Comparison of ENCODE assay signal across 8 cellular contexts in the genomic region with DNA sequence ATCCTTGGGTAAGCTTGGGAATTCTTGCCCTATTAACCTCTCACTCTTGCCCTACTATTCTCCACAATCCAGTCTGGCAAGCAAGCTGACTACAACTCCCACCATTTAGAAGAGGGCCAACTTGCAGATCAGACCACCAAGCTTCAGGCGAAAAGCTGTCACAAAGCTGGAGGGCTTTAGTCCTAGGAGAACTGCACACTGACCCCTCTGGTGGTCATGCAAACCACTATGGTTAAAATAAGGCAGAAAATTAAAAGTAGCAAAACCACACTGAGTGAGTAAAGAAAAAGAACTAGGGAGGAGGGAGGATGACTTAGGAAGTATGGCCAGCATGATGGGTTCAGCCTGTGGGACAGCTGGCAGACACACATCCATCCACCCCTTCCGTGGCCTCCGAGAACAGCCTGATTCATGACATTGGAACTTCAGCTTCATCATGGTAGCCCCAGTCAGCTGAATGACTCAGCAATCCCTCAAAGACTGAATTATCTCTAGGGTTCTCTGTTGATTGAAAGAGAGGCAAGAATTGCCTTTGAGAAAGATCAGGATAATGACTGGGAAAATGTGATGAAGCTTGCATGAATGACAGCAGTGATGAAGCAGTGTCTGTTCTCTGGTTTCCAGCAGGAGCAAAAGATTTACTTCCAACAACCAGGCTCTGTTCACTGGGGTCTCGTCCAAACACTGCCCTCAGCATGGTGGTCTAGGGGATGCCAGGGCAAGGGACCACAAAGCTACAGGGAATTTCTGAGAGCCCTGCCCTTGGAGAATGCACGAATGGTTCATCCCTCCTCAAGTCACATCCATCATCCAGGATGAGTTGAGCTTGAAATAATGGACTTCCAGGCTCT. TPM values are rescaled to one million over a fixed set of nuclear protein-coding genes. Genes with fewer than 3 reads are reported as not detected.
DNase-seq lines count a peak whose midpoint lies in the region; ATAC-seq and TF ChIP-seq lines count a peak whose summit lies in the region.
"Had no signal": no experiment of that assay in that cellular context is flagged by ENCODE, and none has a peak within 500 bp of the region (broad histone marks: within the 10 kb centered on the region; RNA-seq: fewer than 3 reads in every experiment).

No MANE protein-coding gene starts in this region.

- intact Hi-C loops in upper lobe of right lung (cut with DNase I) (no loop called here), testis (cut with DNase I; ENCODE audit: low total_unique reads) (no loop called here)

- WGBS in testis, 2 donors = 67 to 72% methylated on average over 5 of the region's 5 CpGs

- ATAC-seq in upper lobe of right lung (peak; percentile 61), GM21723 (IDR thresholded peaks at IDR 0.05; ENCODE audit: unreplicated experiment) (no peak)

- H3K27ac ChIP-seq in upper lobe of right lung (no peak overlapping the region), testis (no peak overlapping the region)

- TF ChIP-seq POLR2A in testis (IDR thresholded peaks at IDR 0.05) = no peak

- H3K4me3 ChIP-seq in upper lobe of right lung (no peak overlapping the region), testis (no peak overlapping the region)

- no peaks in the 10 kb centered on the region for H3K36me3 ChIP-seq in upper lobe of right lung
- H3K36me3 ChIP-seq in testis (ENCODE audit: low read depth, missing control alignments) = no peaks in the 10 kb centered on the region

- TF ChIP-seq CTCF in upper lobe of right lung (IDR thresholded peaks at IDR 0.05) (no peak), testis (IDR thresholded peaks at IDR 0.05) (no peak)

- DNase-seq in HT1080 (ENCODE audit: low read depth) (peak; percentile 99), amniotic epithelial cell (ENCODE audit: low read depth) (peak; percentile 99), islet precursor cell (peak; percentile 99), upper lobe of right lung (no peak), NCI-H510A treated with DMSO at 0.1 percent for 48 hours (lab: John Stamatoyannopoulos, UW) (no peak), testis (no peak)
- DNase-seq: NCI-H1048 had no signal

- H3K4me1 ChIP-seq in upper lobe of right lung (peaks cover 21% of the 10 kb centered on the region), testis (peaks cover 6% of the 10 kb centered on the region)

- H3K27me3 ChIP-seq in upper lobe of right lung (no peaks in the 10 kb centered on the region), testis (no peaks in the 10 kb centered on the region)

- no peaks in the 10 kb centered on the region for H3K9me3 ChIP-seq in upper lobe of right lung
- H3K9me3 ChIP-seq in testis = no peaks in the 10 kb centered on the region

RNA-seq across cellular contexts. Expression of a gene that starts 24.4 kb away (rescaled TPM):
- total RNA-seq in HT1080 (2014; rRNA removed; shearing (Covaris generic)) = 3.0 and 6.2 TPM in 2 replicates
- polyA plus RNA-seq in HT1080 (2015; cell fraction: cytosol; rRNA removed) = 7.4 and 8.9 TPM in 2 replicates
- polyA plus RNA-seq in HT1080 (2015; cell fraction: nucleus; rRNA removed) = 22.9 and 24.1 TPM in 2 replicates
- total RNA-seq in upper lobe of right lung = 25.9 TPM
- total RNA-seq in testis = 10 to 100 TPM; 25.3 to 38.3 TPM
- polyA plus RNA-seq in testis (ENCODE audit: insufficient read depth, low read depth, low replicate concordance) = 24.2 TPM

Comparison
In these comparisons a context has a peak if more than half of its experiments do, and no peak if none do; other contexts are left out.
1. DNase-seq: peak in HT1080 (single experiment), amniotic epithelial cell (single experiment) and islet precursor cell (single experiment); none in upper lobe of right lung (single experiment), NCI-H510A treated with DMSO at 0.1 percent for 48 hours (single experiment) and testis (single experiment).